8 cellular contexts compared by ENCODE assay signal in genomic region chr15:86743283-86743903, GRCh38.
A peak's percentile ranks its signal among the peaks of the same experiment; 100 is the strongest.
DNase-seq lines count a peak whose midpoint lies in the region; TF ChIP-seq lines count a peak whose summit lies in the region.

No MANE protein-coding gene starts in this region.

- intact Hi-C loops in transverse colon (cut with DNase I; ENCODE audit: low total_unique reads), result no loop called here

- H3K4me1 ChIP-seq in mesendoderm (ENCODE audit: control insufficient read depth, low read depth, low read length) (peaks cover 2% of the 10 kb centered on the region), transverse colon (peaks cover 0 to 3% (median 1%) of the 10 kb centered on the region in 4 donors)

- no peak overlapping the region for H3K4me2 ChIP-seq in mesendoderm (ENCODE audit: low read length)

- no peaks in the 10 kb centered on the region for H3K9me3 ChIP-seq in transverse colon

- no peaks in the 10 kb centered on the region for H3K27me3 ChIP-seq in mesendoderm (ENCODE audit: insufficient read depth, low read length, poor library complexity)
- no peaks in the 10 kb centered on the region for H3K27me3 ChIP-seq in transverse colon

- no peak overlapping the region for H4K8ac ChIP-seq in mesendoderm (ENCODE audit: low read depth, low read length)

- TF ChIP-seq POLR2A in transverse colon (IDR thresholded peaks at IDR 0.05), result no peak

- H3K23ac ChIP-seq in mesendoderm (ENCODE audit: low read length), result no peak overlapping the region

- H3K79me1 ChIP-seq in mesendoderm (ENCODE audit: low read length), result no peaks in the 10 kb centered on the region

- DNase-seq in NK-92 treated with Interleukin-12 subunit alpha and Interleukin-12 subunit beta, amount 100 ng/mL, for 24 hours (lab: John Stamatoyannopoulos, UW), result peak; percentile 37
- no peak for DNase-seq in NK-92 (lab: John Stamatoyannopoulos, UW; ENCODE audit: unreplicated experiment)
- DNase-seq in SK-N-DZ (ENCODE audit: low spot score), result peak; percentile 35
- no peak for DNase-seq in astrocyte of the cerebellum (ENCODE audit: low read depth)
- DNase-seq in mesendoderm, result peak; percentile 84
- peak; percentile 64 for DNase-seq in transverse colon
- DNase-seq in mesenteric fat pad (ENCODE audit: low spot score), result no peak
- DNase-seq in NCI-H1092 (lab: John Stamatoyannopoulos, UW), result no peak

- no peak overlapping the region for H2BK15ac ChIP-seq in mesendoderm (replicated peaks; ENCODE audit: low read depth)

- H3K18ac ChIP-seq in mesendoderm (ENCODE audit: low read length), result no peak overlapping the region

- no peak for TF ChIP-seq EP300 in transverse colon (IDR thresholded peaks at IDR 0.05; ENCODE audit: low read depth)

- H3K4me3 ChIP-seq in astrocyte of the cerebellum (ENCODE audit: low read depth, low read length), result no peak overlapping the region
- no peak overlapping the region for H3K4me3 ChIP-seq in mesendoderm (ENCODE audit: low read length)
- H3K4me3 ChIP-seq in transverse colon, result no peak overlapping the region

- H2BK5ac ChIP-seq in mesendoderm (ENCODE audit: low read length), result no peak overlapping the region

- H3K27ac ChIP-seq in mesendoderm (ENCODE audit: low read depth, low read length), result no peak overlapping the region
- no peak overlapping the region for H3K27ac ChIP-seq in transverse colon

- no peak overlapping the region for H4K5ac ChIP-seq in mesendoderm (ENCODE audit: low read length)

- H3K4ac ChIP-seq in mesendoderm (ENCODE audit: low read depth, low read length), result no peak overlapping the region

- TF ChIP-seq CTCF in astrocyte of the cerebellum (IDR thresholded peaks at IDR 0.05; ENCODE audit: low read depth, low read length, missing control alignments) (peak; percentile 28), transverse colon (IDR thresholded peaks at IDR 0.05) (peak; percentile 62 to 81 (median 73))

- H3K56ac ChIP-seq in mesendoderm (ENCODE audit: low read length), result no peak overlapping the region

- WGBS in mesendoderm (ENCODE audit: extremely low coverage, insufficient coverage, low lambda C conversion rate), result no CpG with 5 or more reads among the region's 6 CpGs
- 42 to 49% methylated on average over 4 to 6 of the region's 6 CpGs for WGBS in transverse colon (ENCODE audit: low coverage in 1 of 2), 2 donors

- no peak overlapping the region for H2BK120ac ChIP-seq in mesendoderm (ENCODE audit: low read depth, low read length)

- H3K36me3 ChIP-seq in mesendoderm (ENCODE audit: control insufficient read depth, insufficient read depth, low read length), result no peaks in the 10 kb centered on the region
- no peaks in the 10 kb centered on the region for H3K36me3 ChIP-seq in transverse colon

- in situ Hi-C loops in astrocyte of the cerebellum (cut with HindIII; ENCODE audit: low sequenced_read_pairs), result no loop called here
- in situ Hi-C loops in transverse colon (cut with MboI; ENCODE audit: low pct_ligation_motif_present in 1 of 4, low pct_unique_long_range_greater_than_20kb in 1 of 4, low sequenced_read_pairs in 3 of 4), result loop anchor here in 2 of 4 donors (10.0 to 25.0 kb wide), 3 partner anchors 119 to 881 kb away; no protein-coding TSS in a partner anchor

- H3K9ac ChIP-seq in mesendoderm (ENCODE audit: low read length), result no peak overlapping the region

- no peaks in the 10 kb centered on the region for H3K79me2 ChIP-seq in mesendoderm (ENCODE audit: control insufficient read depth, insufficient read depth, low read length)

- no peak overlapping the region for H2AK5ac ChIP-seq in mesendoderm (ENCODE audit: low read length)

Comparison
In these comparisons a context has a peak if more than half of its experiments do, and no peak if none do; other contexts are left out.
1. DNase-seq: peak in NK-92 treated with Interleukin-12 subunit alpha and Interleukin-12 subunit beta, amount 100 ng/mL, for 24 hours (single experiment), SK-N-DZ (single experiment), mesendoderm (single experiment) and transverse colon (single experiment); none in NK-92 (single experiment), astrocyte of the cerebellum (single experiment), mesenteric fat pad (single experiment) and NCI-H1092 (single experiment).